Comparison of ENCODE assay signal across 8 cellular contexts in the genomic region with DNA sequence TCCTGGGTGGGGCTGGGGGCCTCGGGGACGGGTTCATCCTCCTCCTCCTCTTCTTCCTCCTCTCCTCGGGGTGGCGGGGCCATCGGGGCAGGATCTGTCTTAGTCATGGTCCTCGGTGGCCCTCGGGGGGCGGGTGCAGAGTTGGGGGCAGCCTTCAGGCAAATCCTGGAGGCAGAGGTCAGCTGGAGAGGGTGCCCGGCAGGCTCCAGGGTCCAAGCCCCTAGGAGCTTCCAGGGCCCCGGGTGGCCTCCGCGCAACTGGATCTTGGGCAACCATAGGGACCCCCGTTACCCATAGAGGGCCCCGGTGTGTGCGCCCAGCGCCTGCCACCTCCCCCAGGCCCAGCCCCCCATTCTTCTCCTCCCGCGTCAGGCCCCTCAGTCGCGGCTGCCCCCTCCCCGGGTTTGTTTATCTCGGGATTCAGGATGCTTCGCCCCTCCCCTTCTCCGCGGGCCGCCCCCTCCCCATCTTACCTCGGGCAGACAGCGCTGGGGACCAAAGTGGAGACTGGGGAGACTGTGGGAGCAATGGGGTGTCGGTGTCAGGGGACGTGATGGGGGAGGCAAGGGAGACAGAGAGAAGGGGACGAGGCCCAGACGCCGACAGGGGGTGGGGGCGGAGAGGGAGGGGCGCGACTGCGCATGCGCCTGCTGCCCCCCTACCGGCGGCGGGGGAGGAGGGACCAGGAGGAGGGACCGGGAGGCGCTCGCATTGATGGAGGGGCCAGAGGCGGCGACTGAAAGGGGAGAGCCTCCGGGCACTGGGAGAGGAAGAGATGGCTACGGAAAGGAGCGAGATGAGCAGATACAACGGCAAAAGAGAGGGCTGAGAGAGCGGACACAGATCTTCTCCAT. TPM values are rescaled to one million over a fixed set of nuclear protein-coding genes. Genes with fewer than 3 reads are reported as not detected.
DNase-seq lines count a peak whose midpoint lies in the region; ATAC-seq, FAIRE-seq and TF ChIP-seq lines count a peak whose summit lies in the region.

A gene with protein sequence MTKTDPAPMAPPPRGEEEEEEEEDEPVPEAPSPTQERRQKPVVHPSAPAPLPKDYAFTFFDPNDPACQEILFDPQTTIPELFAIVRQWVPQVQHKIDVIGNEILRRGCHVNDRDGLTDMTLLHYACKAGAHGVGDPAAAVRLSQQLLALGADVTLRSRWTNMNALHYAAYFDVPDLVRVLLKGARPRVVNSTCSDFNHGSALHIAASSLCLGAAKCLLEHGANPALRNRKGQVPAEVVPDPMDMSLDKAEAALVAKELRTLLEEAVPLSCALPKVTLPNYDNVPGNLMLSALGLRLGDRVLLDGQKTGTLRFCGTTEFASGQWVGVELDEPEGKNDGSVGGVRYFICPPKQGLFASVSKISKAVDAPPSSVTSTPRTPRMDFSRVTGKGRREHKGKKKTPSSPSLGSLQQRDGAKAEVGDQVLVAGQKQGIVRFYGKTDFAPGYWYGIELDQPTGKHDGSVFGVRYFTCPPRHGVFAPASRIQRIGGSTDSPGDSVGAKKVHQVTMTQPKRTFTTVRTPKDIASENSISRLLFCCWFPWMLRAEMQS (minus strand): TSS at position 623 of the 854 bp plus-strand sequence. CDS start 516 bp downstream, at position 107.

- H3K36me3 Mint-ChIP-seq in progenitor cell of endocrine pancreas (ENCODE audit: insufficient read depth) = peaks cover 5% of the 10 kb centered on the region

- ATAC-seq in HG03196 (IDR thresholded peaks at IDR 0.05; ENCODE audit: unreplicated experiment) (no peak), HG03439 (IDR thresholded peaks at IDR 0.05; ENCODE audit: unreplicated experiment) (no peak), GM18858 (IDR thresholded peaks at IDR 0.05; ENCODE audit: unreplicated experiment) (no peak)

- H3K4me1 Mint-ChIP-seq in progenitor cell of endocrine pancreas (ENCODE audit: low read depth) = peaks cover 5% of the 10 kb centered on the region

- FAIRE-seq in GM12892 (lab: Jason Lieb, UNC) = no peak

- no peaks in the 10 kb centered on the region for H3K27me3 Mint-ChIP-seq in progenitor cell of endocrine pancreas

- no peak for TF ChIP-seq CTCF in astrocyte of the cerebellum (IDR thresholded peaks at IDR 0.05; ENCODE audit: low read depth, low read length, missing control alignments)
- no peak for TF ChIP-seq CTCF in progenitor cell of endocrine pancreas (IDR thresholded peaks at IDR 0.05; ENCODE audit: unreplicated experiment)

- no peak for TF ChIP-seq POLR2A in GM12892 (IDR thresholded peaks at IDR 0.05; ENCODE audit: low read depth, low read length)

- H3K9me3 Mint-ChIP-seq in progenitor cell of endocrine pancreas (ENCODE audit: low read depth) = no peaks in the 10 kb centered on the region

- in situ Hi-C loops in astrocyte of the cerebellum (cut with HindIII; ENCODE audit: low sequenced_read_pairs) = no loop called here

- H3K27ac Mint-ChIP-seq in progenitor cell of endocrine pancreas = no peak within 1 kb of the TSS

- H3K4me3 ChIP-seq in astrocyte of the cerebellum (ENCODE audit: low read depth, low read length) = peak within 1 kb of the TSS; percentile 88

- H3K4me3 Mint-ChIP-seq in progenitor cell of endocrine pancreas (ENCODE audit: low read depth) = peak within 1 kb of the TSS; percentile 73

- peak; percentile 68 for DNase-seq in GM12892 (ENCODE audit: insufficient read length)
- DNase-seq in NCI-H82 treated with DMSO at 0.1 percent for 48 hours (lab: John Stamatoyannopoulos, UW; ENCODE audit: unreplicated experiment) = peak; percentile 46
- DNase-seq in astrocyte of the cerebellum (ENCODE audit: low read depth) = peak; percentile 11
- peak; percentile 99 for DNase-seq in hepatic stellate cell (ENCODE audit: low spot score)
- DNase-seq in progenitor cell of endocrine pancreas (ENCODE audit: low spot score, unreplicated experiment) = peak; percentile 40

RNA-seq across cellular contexts. Expression of the gene that starts here (rescaled TPM):
- 1.2 TPM for polyA plus RNA-seq in GM12892 (2012; ENCODE audit: missing spikeins)
- total RNA-seq in progenitor cell of endocrine pancreas = 16.2 and 17.9 TPM in 2 replicates

Comparison
In these comparisons a context has a peak if more than half of its experiments do, and no peak if none do; other contexts are left out.
1. DNase-seq: peak in every context shown above with its lines; median percentile 99 in hepatic stellate cell; 68 in GM12892; 46 in NCI-H82 treated with DMSO at 0.1 percent for 48 hours; 40 in progenitor cell of endocrine pancreas; 11 in astrocyte of the cerebellum.